19 cellular contexts compared by ENCODE assay signal in the genomic region with DNA sequence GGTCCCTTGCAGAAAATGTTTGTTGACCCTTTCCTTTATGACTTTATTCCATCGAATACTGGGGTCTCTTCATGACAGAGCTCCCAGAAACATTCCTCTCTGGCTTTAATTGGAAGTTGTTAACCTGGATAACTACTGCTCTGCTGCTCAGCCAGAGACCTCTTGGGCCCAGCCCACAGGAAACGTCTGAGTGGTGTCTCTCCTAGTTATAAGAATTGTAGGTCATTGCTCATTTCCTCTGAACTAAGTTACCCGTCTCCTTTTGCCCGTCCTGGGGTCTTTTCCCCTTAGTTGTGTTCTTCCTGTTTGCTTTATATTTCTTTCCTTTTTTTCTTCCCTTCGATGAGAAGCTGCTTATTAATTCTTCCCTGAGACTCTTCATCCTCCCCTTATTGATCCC. TPM values are rescaled to one million over a fixed set of nuclear protein-coding genes. Genes with fewer than 3 reads are reported as not detected.
DNase-seq lines count a peak whose midpoint lies in the region; ATAC-seq and TF ChIP-seq lines count a peak whose summit lies in the region.
"Had no signal": no experiment of that assay in that cellular context is flagged by ENCODE, and none has a peak within 500 bp of the region (broad histone marks: within the 10 kb centered on the region; RNA-seq: fewer than 3 reads in every experiment).

No MANE protein-coding gene starts in this region.

- peaks cover 74% of the 10 kb centered on the region for H3K79me2 ChIP-seq in Loucy (ENCODE audit: insufficient read depth, low read length)

- H3K4me2 ChIP-seq in Loucy (ENCODE audit: low read depth, low read length, poor library complexity, severe bottlenecking): peak overlapping the region; percentile 83

- CTCF ChIA-PET in activated naive CD4-positive, alpha-beta T cell treated with anti-CD3 and anti-CD28 coated beads, Interleukin-2, amount 10 ng/mL, durations not matched to agents 7 days and 5 days (lab: Charles Lee): interaction anchor here (0.8 kb wide), 1 partner anchor 26 kb away, joined by 3 read pairs; no protein-coding TSS in a partner anchor

- H2AFZ ChIP-seq in Loucy (ENCODE audit: low read length): no peak overlapping the region

- peak overlapping the region; percentile 46 for H3K9ac ChIP-seq in Loucy (ENCODE audit: low read depth, low read length, poor library complexity, severe bottlenecking)

- H3K36me3 ChIP-seq in Loucy (ENCODE audit: insufficient read depth, low read length): no peaks in the 10 kb centered on the region
- H3K36me3 ChIP-seq: heart left ventricle, sigmoid colon, upper lobe of right lung had no signal

- H4K20me1 ChIP-seq in Loucy (ENCODE audit: insufficient read depth, low read length, poor library complexity, severe bottlenecking): peaks cover 15% of the 10 kb centered on the region

- no peak overlapping the region for H3K27ac ChIP-seq in foreskin keratinocyte
- H3K27ac ChIP-seq: dorsolateral prefrontal cortex, heart left ventricle, sigmoid colon, upper lobe of right lung had no signal

- H3K27me3 ChIP-seq in Loucy (ENCODE audit: insufficient read depth, low read length, poor library complexity, severe bottlenecking) (no peaks in the 10 kb centered on the region), foreskin keratinocyte (no peaks in the 10 kb centered on the region)
- H3K27me3 ChIP-seq: dorsolateral prefrontal cortex, heart left ventricle, sigmoid colon, upper lobe of right lung had no signal

- H3F3A ChIP-seq in Loucy (ENCODE audit: low read depth): 0 out of 2 replicates have a peak, but pooled peaks cover 4% of the 10 kb centered on the region

- peaks cover 36% of the 10 kb centered on the region for H3K4me1 Mint-ChIP-seq in activated naive CD4-positive, alpha-beta T cell treated with anti-CD3 and anti-CD28 coated beads, Interleukin-2, amount 10 ng/mL, durations not matched to agents 7 days and 5 days
- H3K4me1 Mint-ChIP-seq in natural killer cell: peaks cover 29 to 33% of the 10 kb centered on the region in 2 donors

- peak overlapping the region; percentile 68 for H3K4me3 ChIP-seq in Loucy (ENCODE audit: low read length, poor library complexity, severe bottlenecking)
- H3K4me3 ChIP-seq: dorsolateral prefrontal cortex, heart left ventricle, sigmoid colon, upper lobe of right lung had no signal

- intact Hi-C loops in natural killer cell (cut with micrococcal nuclease): no loop called here

- no peaks in the 10 kb centered on the region for H3K9me3 ChIP-seq in Loucy (ENCODE audit: insufficient read depth, low read depth, low read length)
- H3K9me3 ChIP-seq: heart left ventricle, sigmoid colon, upper lobe of right lung had no signal

- no peak overlapping the region for H3K4me3 Mint-ChIP-seq in activated naive CD4-positive, alpha-beta T cell treated with anti-CD3 and anti-CD28 coated beads, Interleukin-2, amount 10 ng/mL, durations not matched to agents 7 days and 5 days
- peak overlapping the region; percentile 7 for H3K4me3 Mint-ChIP-seq in natural killer cell

- peak; percentile 60 to 79 (median 67) for ATAC-seq in natural killer cell
- no peak for ATAC-seq in foreskin keratinocyte
- ATAC-seq: HCT116, heart left ventricle, upper lobe of right lung had no signal

- H3K9me3 Mint-ChIP-seq in activated naive CD4-positive, alpha-beta T cell treated with anti-CD3 and anti-CD28 coated beads, Interleukin-2, amount 10 ng/mL, durations not matched to agents 7 days and 5 days: peaks cover 2% of the 10 kb centered on the region
- no peaks in the 10 kb centered on the region for H3K9me3 Mint-ChIP-seq in natural killer cell
- H3K9me3 Mint-ChIP-seq: CD4-positive, CD25-positive, alpha-beta regulatory T cell had no signal

- peak overlapping the region; percentile 24 for H3K27ac Mint-ChIP-seq in activated naive CD4-positive, alpha-beta T cell treated with anti-CD3 and anti-CD28 coated beads, Interleukin-2, amount 10 ng/mL, durations not matched to agents 7 days and 5 days
- peak overlapping the region; percentile 39 to 67 for H3K27ac Mint-ChIP-seq in natural killer cell

- H3K27me3 Mint-ChIP-seq in activated naive CD4-positive, alpha-beta T cell treated with anti-CD3 and anti-CD28 coated beads, Interleukin-2, amount 10 ng/mL, durations not matched to agents 7 days and 5 days: no peaks in the 10 kb centered on the region
- H3K27me3 Mint-ChIP-seq in natural killer cell (ENCODE audit: low read depth in 2 of 2): no peaks in the 10 kb centered on the region

- H3K36me3 Mint-ChIP-seq in activated naive CD4-positive, alpha-beta T cell treated with anti-CD3 and anti-CD28 coated beads, Interleukin-2, amount 10 ng/mL, durations not matched to agents 7 days and 5 days: peaks cover 10% of the 10 kb centered on the region
- H3K36me3 Mint-ChIP-seq in natural killer cell: no peaks in the 10 kb centered on the region

- peak; percentile 30 for DNase-seq in activated CD4-positive, alpha-beta T cell treated with anti-CD3 and anti-CD28 coated beads for 48 hours
- DNase-seq in activated CD4-positive, alpha-beta T cell treated with anti-CD3 and anti-CD28 coated beads, Interleukin-2, amount 50 U/mL, for 48 hours: no peak
- DNase-seq in activated naive CD4-positive, alpha-beta T cell treated with anti-CD3 and anti-CD28 coated beads, Interleukin-2, amount 10 ng/mL, durations not matched to agents 7 days and 5 days: peak; percentile 26
- DNase-seq in natural killer cell (no peak), GF-D8 (lab: John Stamatoyannopoulos, UW) (no peak), foreskin keratinocyte (no peak), NCI-H82 (lab: John Stamatoyannopoulos, UW) (no peak)
- DNase-seq: 8988T, dorsolateral prefrontal cortex, heart left ventricle, midbrain, MM.1S, NCI-H187, NCI-H524, sigmoid colon, upper lobe of right lung had no signal

- no peaks in the 10 kb centered on the region for H3K9me2 ChIP-seq in Loucy (replicated peaks; ENCODE audit: low read depth, low read length)

- TF ChIP-seq CTCF in Loucy (conservative IDR thresholded peaks at IDR 0.05; ENCODE audit: low read length) (no peak), natural killer cell (IDR thresholded peaks at IDR 0.05) (no peak), foreskin keratinocyte (conservative IDR thresholded peaks at IDR 0.05) (no peak)

- H3K4me1 ChIP-seq in Loucy (ENCODE audit: insufficient read depth, low read length, poor library complexity, severe bottlenecking) (peaks cover 65% of the 10 kb centered on the region), foreskin keratinocyte (no peaks in the 10 kb centered on the region)
- H3K4me1 ChIP-seq: upper lobe of right lung had no signal

RNA-seq across cellular contexts. Expression of a gene that starts 9.0 kb away (rescaled TPM):
- total RNA-seq in natural killer cell (10 to 100 TPM; 11.8 to 16.9 (median 14.0) TPM), foreskin keratinocyte (0.46 and 0.61 TPM in 2 replicates)
- 0.22 and 0.58 TPM in 2 replicates for polyA plus RNA-seq in foreskin keratinocyte

Comparison
In these comparisons a context has a peak if more than half of its experiments do, and no peak if none do; other contexts are left out.
1. DNase-seq: peak in activated CD4-positive, alpha-beta T cell treated with anti-CD3 and anti-CD28 coated beads for 48 hours (single experiment) and activated naive CD4-positive, alpha-beta T cell treated with anti-CD3 and anti-CD28 coated beads, Interleukin-2, amount 10 ng/mL, durations not matched to agents 7 days and 5 days (single experiment); none in activated CD4-positive, alpha-beta T cell treated with anti-CD3 and anti-CD28 coated beads, Interleukin-2, amount 50 U/mL, for 48 hours (0 of 2), natural killer cell (single experiment), GF-D8 (single experiment), foreskin keratinocyte (0 of 2) and NCI-H82 (single experiment).